28 cellular contexts compared by ENCODE assay signal in the genomic region with DNA sequence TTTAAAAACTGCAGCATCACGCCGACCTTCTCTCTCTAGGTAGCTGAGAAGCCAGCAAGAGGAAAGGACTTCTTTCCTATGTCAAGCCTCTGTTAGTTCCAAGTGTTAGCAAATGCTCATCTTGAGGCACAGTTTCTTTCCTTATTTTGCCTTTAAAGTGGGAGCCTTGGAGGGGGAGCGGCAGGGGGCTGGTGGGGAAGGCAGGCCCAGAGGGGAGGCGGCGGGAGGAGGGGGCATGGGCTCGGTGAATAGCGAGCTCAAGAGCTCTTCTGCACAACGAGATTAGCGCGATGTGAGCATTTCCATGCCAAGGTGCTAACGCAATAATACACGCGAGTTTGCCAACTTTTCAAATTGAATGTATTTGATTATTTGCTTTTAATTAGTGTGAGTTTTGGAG.
"Had no signal": no experiment of that assay in that cellular context is flagged by ENCODE, and none has a peak within 500 bp of the region (broad histone marks: within the 10 kb centered on the region; RNA-seq: fewer than 3 reads in every experiment).

No MANE protein-coding gene starts in this region.

- H3K36me3 ChIP-seq: ascending aorta, cardiac muscle cell, colonic mucosa, esophagus squamous epithelium, left lung, lower lobe of right lung, right atrium auricular region, stomach, thyroid gland, upper lobe of left lung had no signal

- H3K27ac Mint-ChIP-seq: activated CD4-positive, alpha-beta memory T cell treated with anti-CD3 and anti-CD28 coated beads for 36 hours; activated CD4-positive, alpha-beta T cell treated with anti-CD3 and anti-CD28 coated beads, Interleukin-2, amount 10 ng/mL, durations not matched to agents 24 days and 14 days; activated naive CD4-positive, alpha-beta T cell treated with anti-CD3 and anti-CD28 coated beads, Interleukin-2, amount 10 ng/mL, durations not matched to agents 7 days and 5 days; activated naive CD8-positive, alpha-beta T cell treated with anti-CD3 and anti-CD28 coated beads, Interleukin-2, amount 10 ng/mL, durations not matched to agents 7 days and 5 days; activated T-cell treated with anti-CD3 and anti-CD28 coated beads, Interleukin-2, amount 50 U/mL, for 24 hours; naive thymus-derived CD8-positive, alpha-beta T cell; stimulated activated naive B cell treated with anti-CD40 and anti-IgM and Interleukin-4, amounts not matched to agents 10 μg/mL and 1 μg/mL and 100 μg/mL, for 72 hours had no signal

- H3K4me3 ChIP-seq: ascending aorta, cardiac muscle cell, colonic mucosa, dorsolateral prefrontal cortex, esophagus squamous epithelium, left lung, lower lobe of right lung, right atrium auricular region, stomach, thyroid gland, upper lobe of left lung had no signal

- DNase-seq: activated CD4-positive, alpha-beta memory T cell treated with anti-CD3 and anti-CD28 coated beads for 36 hours; activated CD4-positive, alpha-beta T cell treated with anti-CD3 and anti-CD28 coated beads, Interleukin-2, amount 10 ng/mL, durations not matched to agents 24 days and 14 days; activated CD4-positive, CD25-positive, alpha-beta regulatory T cell treated with anti-CD3 and anti-CD28 coated beads, Interleukin-2, amount 50 U/mL, for 72 hours; activated CD8-positive, alpha-beta memory T cell treated with anti-CD3 and anti-CD28 coated beads, Interleukin-2, amount 50 U/mL, for 48 hours; activated gamma-delta T cell; activated naive CD4-positive, alpha-beta T cell treated with anti-CD3 and anti-CD28 coated beads, Interleukin-2, amount 10 ng/mL, durations not matched to agents 7 days and 5 days; activated naive CD8-positive, alpha-beta T cell treated with anti-CD3 and anti-CD28 coated beads, Interleukin-2, amount 10 ng/mL, durations not matched to agents 7 days and 5 days; activated T-cell treated with anti-CD3 and anti-CD28 coated beads, Interleukin-2, amount 50 U/mL, for 24 hours; colonic mucosa; esophagus squamous epithelium; foreskin melanocyte; kidney glomerular epithelial cell; left lung; lower lobe of right lung; mesenchymal stem cell; naive thymus-derived CD8-positive, alpha-beta T cell; stimulated activated CD4-positive, alpha-beta T cell treated with anti-CD3 and anti-CD28 coated beads, Interleukin-15, amount 100 ng/mL, for 24 hours; stimulated activated CD4-positive, alpha-beta T cell treated with anti-CD3 and anti-CD28 coated beads, Interleukin-2, amount 100 ng/mL, for 24 hours; stimulated activated naive B cell treated with anti-CD40 and anti-IgM and Interleukin-4, amounts not matched to agents 10 μg/mL and 1 μg/mL and 100 μg/mL, for 72 hours; stomach; thyroid gland; upper lobe of left lung had no signal

- H3K4me3 Mint-ChIP-seq: activated CD4-positive, alpha-beta memory T cell treated with anti-CD3 and anti-CD28 coated beads for 36 hours; activated CD4-positive, alpha-beta T cell treated with anti-CD3 and anti-CD28 coated beads, Interleukin-2, amount 10 ng/mL, durations not matched to agents 24 days and 14 days; activated naive CD4-positive, alpha-beta T cell treated with anti-CD3 and anti-CD28 coated beads, Interleukin-2, amount 10 ng/mL, durations not matched to agents 7 days and 5 days; activated naive CD8-positive, alpha-beta T cell treated with anti-CD3 and anti-CD28 coated beads, Interleukin-2, amount 10 ng/mL, durations not matched to agents 7 days and 5 days; activated T-cell treated with anti-CD3 and anti-CD28 coated beads, Interleukin-2, amount 50 U/mL, for 24 hours; brain; naive thymus-derived CD8-positive, alpha-beta T cell; neural crest cell; stimulated activated naive B cell treated with anti-CD40 and anti-IgM and Interleukin-4, amounts not matched to agents 10 μg/mL and 1 μg/mL and 100 μg/mL, for 72 hours had no signal

- H3K27me3 Mint-ChIP-seq: activated CD4-positive, alpha-beta T cell treated with anti-CD3 and anti-CD28 coated beads, Interleukin-2, amount 10 ng/mL, durations not matched to agents 24 days and 14 days; activated naive CD8-positive, alpha-beta T cell treated with anti-CD3 and anti-CD28 coated beads, Interleukin-2, amount 10 ng/mL, durations not matched to agents 7 days and 5 days; activated T-cell treated with anti-CD3 and anti-CD28 coated beads, Interleukin-2, amount 50 U/mL, for 24 hours; brain; stimulated activated naive B cell treated with anti-CD40 and anti-IgM and Interleukin-4, amounts not matched to agents 10 μg/mL and 1 μg/mL and 100 μg/mL, for 72 hours had no signal

- H3K9me3 ChIP-seq: ascending aorta, colonic mucosa, esophagus squamous epithelium, left lung, lower lobe of right lung, right atrium auricular region, stomach, thyroid gland, upper lobe of left lung had no signal

- H3K9me3 Mint-ChIP-seq: activated CD4-positive, alpha-beta memory T cell treated with anti-CD3 and anti-CD28 coated beads for 36 hours; activated CD4-positive, alpha-beta T cell treated with anti-CD3 and anti-CD28 coated beads, Interleukin-2, amount 10 ng/mL, durations not matched to agents 24 days and 14 days; activated naive CD8-positive, alpha-beta T cell treated with anti-CD3 and anti-CD28 coated beads, Interleukin-2, amount 10 ng/mL, durations not matched to agents 7 days and 5 days; activated T-cell treated with anti-CD3 and anti-CD28 coated beads, Interleukin-2, amount 50 U/mL, for 24 hours; neural crest cell had no signal

- ATAC-seq: left lung; naive thymus-derived CD8-positive, alpha-beta T cell; stimulated activated naive B cell treated with anti-CD40 and anti-IgM and Interleukin-4, amounts not matched to agents 10 μg/mL and 1 μg/mL and 100 μg/mL, for 72 hours had no signal

- H3K27ac ChIP-seq: ascending aorta, cardiac muscle cell, colonic mucosa, dorsolateral prefrontal cortex, esophagus squamous epithelium, left lung, lower lobe of right lung, right atrium auricular region, stomach, thyroid gland, upper lobe of left lung had no signal

- H3K36me3 Mint-ChIP-seq: activated CD4-positive, alpha-beta memory T cell treated with anti-CD3 and anti-CD28 coated beads for 36 hours; activated naive CD4-positive, alpha-beta T cell treated with anti-CD3 and anti-CD28 coated beads, Interleukin-2, amount 10 ng/mL, durations not matched to agents 7 days and 5 days; activated naive CD8-positive, alpha-beta T cell treated with anti-CD3 and anti-CD28 coated beads, Interleukin-2, amount 10 ng/mL, durations not matched to agents 7 days and 5 days; brain; naive thymus-derived CD8-positive, alpha-beta T cell; stimulated activated naive B cell treated with anti-CD40 and anti-IgM and Interleukin-4, amounts not matched to agents 10 μg/mL and 1 μg/mL and 100 μg/mL, for 72 hours had no signal

- H3K4me1 Mint-ChIP-seq: activated CD4-positive, alpha-beta T cell treated with anti-CD3 and anti-CD28 coated beads, Interleukin-2, amount 10 ng/mL, durations not matched to agents 24 days and 14 days; activated naive CD4-positive, alpha-beta T cell treated with anti-CD3 and anti-CD28 coated beads, Interleukin-2, amount 10 ng/mL, durations not matched to agents 7 days and 5 days; activated naive CD8-positive, alpha-beta T cell treated with anti-CD3 and anti-CD28 coated beads, Interleukin-2, amount 10 ng/mL, durations not matched to agents 7 days and 5 days; neural crest cell; stimulated activated naive B cell treated with anti-CD40 and anti-IgM and Interleukin-4, amounts not matched to agents 10 μg/mL and 1 μg/mL and 100 μg/mL, for 72 hours had no signal

- H3K27me3 ChIP-seq: ascending aorta, cardiac muscle cell, colonic mucosa, esophagus squamous epithelium, right atrium auricular region, stomach, thyroid gland, upper lobe of left lung had no signal

- H3K4me1 ChIP-seq: ascending aorta, colonic mucosa, esophagus squamous epithelium, left lung, lower lobe of right lung, right atrium auricular region, stomach, thyroid gland, upper lobe of left lung had no signal
